Comparison of ENCODE assay signal across 10 cellular contexts in the genomic region with DNA sequence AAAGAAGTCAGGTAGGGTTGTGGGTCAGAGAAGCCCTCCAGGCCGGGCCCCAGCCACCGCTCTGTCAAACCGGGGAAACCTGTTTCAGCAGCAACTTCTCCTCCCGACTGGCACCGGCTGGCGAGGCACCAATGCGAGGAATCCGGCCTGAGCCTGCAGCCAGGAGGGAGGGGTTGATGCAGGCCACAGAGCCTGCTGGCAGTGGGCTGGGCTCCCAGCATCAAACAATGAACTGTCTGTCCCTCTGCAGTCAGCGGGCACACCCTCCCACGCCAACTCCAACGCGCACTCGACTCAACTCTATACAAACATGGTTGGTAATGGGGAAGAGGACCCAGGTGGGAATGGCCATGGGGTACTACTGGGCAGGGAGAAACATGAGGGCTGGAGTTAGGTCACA. TPM values are rescaled to one million over a fixed set of nuclear protein-coding genes. Genes with fewer than 3 reads are reported as not detected.
DNase-seq lines count a peak whose midpoint lies in the region; FAIRE-seq and TF ChIP-seq lines count a peak whose summit lies in the region.
"Had no signal": no experiment of that assay in that cellular context is flagged by ENCODE, and none has a peak within 500 bp of the region (broad histone marks: within the 10 kb centered on the region; RNA-seq: fewer than 3 reads in every experiment).

No MANE protein-coding gene starts in this region.

- H3K27me3 ChIP-seq in Peyer's patch (no peaks in the 10 kb centered on the region), hepatocyte (no peaks in the 10 kb centered on the region), osteoblast (ENCODE audit: insufficient read depth, low read length) (peaks cover 6% of the 10 kb centered on the region), adrenal gland (no peaks in the 10 kb centered on the region)

- no peak for FAIRE-seq in GM19239 (lab: Jason Lieb, UNC)
- FAIRE-seq: K562 had no signal

- WGBS in hepatocyte (ENCODE audit: low lambda C conversion rate, missing lambda C conversion rate) = 66% methylated on average over 13 of the region's 13 CpGs
- 78 to 88% (median 84%) methylated on average over 9 to 13 of the region's 13 CpGs for WGBS in adrenal gland, 4 donors

- peaks cover 0 to 45% (median 8%) of the 10 kb centered on the region in 4 donors for H3K4me1 ChIP-seq in Peyer's patch
- H3K4me1 ChIP-seq in hepatocyte (ENCODE audit: insufficient read depth) = peaks cover 5% of the 10 kb centered on the region
- H3K4me1 ChIP-seq in osteoblast (ENCODE audit: insufficient read depth, low read length) = no peaks in the 10 kb centered on the region
- no peaks in the 10 kb centered on the region for H3K4me1 ChIP-seq in adrenal gland (replicated peaks in 1 of 2)

- peak; percentile 87 for DNase-seq in COLO829 (ENCODE audit: low spot score)
- peak in 2 of 3 donors; percentile 81 to 87 for DNase-seq in Peyer's patch
- DNase-seq in hepatocyte (ENCODE audit: low spot score) = peak; percentile 48
- DNase-seq in osteoblast (ENCODE audit: insufficient read length, low spot score, missing footprints) = peak; percentile 41
- DNase-seq in GM19239 (ENCODE audit: insufficient read length, low spot score) = no peak
- DNase-seq in stimulated activated CD4-positive, alpha-beta T cell treated with anti-CD3 and anti-CD28 coated beads, Interleukin-2, amount 100 ng/mL, for 24 hours = no peak
- no peak for DNase-seq in stimulated activated CD4-positive, alpha-beta T cell treated with anti-CD3 and anti-CD28 coated beads, Interleukin-4, amount 100 ng/mL, for 24 hours
- no peak for DNase-seq in adrenal gland

- H3K4me2 ChIP-seq in hepatocyte = no peak overlapping the region
- no peak overlapping the region for H3K4me2 ChIP-seq in osteoblast (ENCODE audit: insufficient read depth, low read length)
- H3K4me2 ChIP-seq: BLaER1 treated with 17β-estradiol and CSF1 and Interleukin-3, amounts not matched to agents 10 nM and 100 nM had no signal

- H3K36me3 ChIP-seq in Peyer's patch (peaks cover 0 to 48% (median 0%) of the 10 kb centered on the region in 3 donors), hepatocyte (replicated peaks; ENCODE audit: insufficient read depth, low read depth) (no peaks in the 10 kb centered on the region), osteoblast (ENCODE audit: insufficient read depth, low read length) (no peaks in the 10 kb centered on the region), adrenal gland (replicated peaks in 1 of 2) (no peaks in the 10 kb centered on the region)
- H3K36me3 ChIP-seq: BLaER1 treated with 17β-estradiol and CSF1 and Interleukin-3, amounts not matched to agents 10 nM and 100 nM had no signal

- H4K20me1 ChIP-seq in hepatocyte (ENCODE audit: insufficient read depth, poor library complexity, severe bottlenecking) = no peaks in the 10 kb centered on the region
- no peaks in the 10 kb centered on the region for H4K20me1 ChIP-seq in osteoblast (ENCODE audit: insufficient read depth, low read length)

- TF ChIP-seq CTCF in Peyer's patch (IDR thresholded peaks at IDR 0.05) (no peak), hepatocyte (IDR thresholded peaks at IDR 0.05; ENCODE audit: poor library complexity) (no peak), osteoblast (IDR thresholded peaks at IDR 0.05; ENCODE audit: extremely low read depth, low read depth, low read length) (no peak), adrenal gland (IDR thresholded peaks at IDR 0.05) (no peak)

- no peaks in the 10 kb centered on the region for H3K9me3 ChIP-seq in Peyer's patch
- no peaks in the 10 kb centered on the region for H3K9me3 ChIP-seq in hepatocyte (ENCODE audit: low read depth)
- no peaks in the 10 kb centered on the region for H3K9me3 ChIP-seq in osteoblast (ENCODE audit: low read depth, low read length)
- no peaks in the 10 kb centered on the region for H3K9me3 ChIP-seq in adrenal gland (replicated peaks in 1 of 3)
- H3K9me3 ChIP-seq: BLaER1 treated with 17β-estradiol and CSF1 and Interleukin-3, amounts not matched to agents 10 nM and 100 nM had no signal

- H3K27ac ChIP-seq in Peyer's patch (peak overlapping the region in 3 of 4 donors; percentile 55 to 92 (median 75)), hepatocyte (peak overlapping the region; percentile 53), osteoblast (ENCODE audit: low read depth, low read length) (no peak overlapping the region), adrenal gland (no peak overlapping the region)
- H3K27ac ChIP-seq: BLaER1 treated with 17β-estradiol and CSF1 and Interleukin-3, amounts not matched to agents 10 nM and 100 nM had no signal

- H3K79me2 ChIP-seq in hepatocyte (no peaks in the 10 kb centered on the region), osteoblast (ENCODE audit: insufficient read depth, low read length) (no peaks in the 10 kb centered on the region)

- H3K4me3 ChIP-seq in Peyer's patch = no peak overlapping the region
- H3K4me3 ChIP-seq in hepatocyte = no peak overlapping the region
- H3K4me3 ChIP-seq in osteoblast (ENCODE audit: insufficient read depth, low read length) = no peak overlapping the region
- no peak overlapping the region for H3K4me3 ChIP-seq in adrenal gland
- H3K4me3 ChIP-seq: BLaER1 treated with 17β-estradiol and CSF1 and Interleukin-3, amounts not matched to agents 10 nM and 100 nM; K562 had no signal

- no peaks in the 10 kb centered on the region for H3K9me2 ChIP-seq in hepatocyte (replicated peaks; ENCODE audit: insufficient read depth)

- TF ChIP-seq POLR2A in Peyer's patch (IDR thresholded peaks at IDR 0.05) = peak in 1 of 2 donors; percentile 43
- TF ChIP-seq POLR2A in adrenal gland (IDR thresholded peaks at IDR 0.05) = no peak

- no peak overlapping the region for H2AFZ ChIP-seq in hepatocyte
- no peak overlapping the region for H2AFZ ChIP-seq in osteoblast (ENCODE audit: low read length)

- intact Hi-C loops in adrenal gland (cut with DNase I) = no loop called here

RNA-seq across cellular contexts. Expression of gene PCDH1, which starts 12.1 kb away (rescaled TPM):
- total RNA-seq in Peyer's patch = 100 to 1,000 TPM in 3 of 4 donors, 10 to 100 TPM in 1; 64.4 to 169 (median 164) TPM
- 10.5 and 10.8 TPM in 2 replicates for total RNA-seq in hepatocyte
- 6.2 and 8.6 TPM in 2 replicates for polyA plus RNA-seq in hepatocyte
- 0.29 and 1.4 TPM in 2 replicates for total RNA-seq in osteoblast
- 10 to 100 TPM in 4 of 8 donors, 1 to 10 TPM in 4; 5.2 to 16.8 (median 10.0) TPM for total RNA-seq in adrenal gland
- 1 to 10 TPM; 4.6 to 6.1 (median 5.5) TPM for polyA plus RNA-seq in adrenal gland

RNA-seq across cellular contexts. Expression of gene DELE1, which starts 57.6 kb away (rescaled TPM):
- total RNA-seq in Peyer's patch (100 to 1,000 TPM in 2 of 4 donors, 10 to 100 TPM in 2; 76.0 to 144 (median 96.0) TPM), hepatocyte (57.2 and 62.0 TPM in 2 replicates), osteoblast (50.1 and 52.1 TPM in 2 replicates), adrenal gland (100 to 1,000 TPM; 102 to 162 (median 114) TPM)
- polyA plus RNA-seq in hepatocyte (31.5 and 32.6 TPM in 2 replicates), adrenal gland (10 to 100 TPM; 65.2 to 73.2 (median 70.8) TPM)

Comparison
In these comparisons a context has a peak if more than half of its experiments do, and no peak if none do; other contexts are left out.
1. DNase-seq: peak in COLO829 (single experiment), Peyer's patch (2 of 3), hepatocyte (single experiment) and osteoblast (single experiment); none in GM19239 (single experiment), stimulated activated CD4-positive, alpha-beta T cell treated with anti-CD3 and anti-CD28 coated beads, Interleukin-2, amount 100 ng/mL, for 24 hours (0 of 2), stimulated activated CD4-positive, alpha-beta T cell treated with anti-CD3 and anti-CD28 coated beads, Interleukin-4, amount 100 ng/mL, for 24 hours (single experiment) and adrenal gland (0 of 7).
2. H3K27ac ChIP-seq: peak in Peyer's patch (3 of 4) and hepatocyte (single experiment); none in osteoblast (single experiment) and adrenal gland (0 of 5).